12 cellular contexts compared by ENCODE assay signal in the genomic region with DNA sequence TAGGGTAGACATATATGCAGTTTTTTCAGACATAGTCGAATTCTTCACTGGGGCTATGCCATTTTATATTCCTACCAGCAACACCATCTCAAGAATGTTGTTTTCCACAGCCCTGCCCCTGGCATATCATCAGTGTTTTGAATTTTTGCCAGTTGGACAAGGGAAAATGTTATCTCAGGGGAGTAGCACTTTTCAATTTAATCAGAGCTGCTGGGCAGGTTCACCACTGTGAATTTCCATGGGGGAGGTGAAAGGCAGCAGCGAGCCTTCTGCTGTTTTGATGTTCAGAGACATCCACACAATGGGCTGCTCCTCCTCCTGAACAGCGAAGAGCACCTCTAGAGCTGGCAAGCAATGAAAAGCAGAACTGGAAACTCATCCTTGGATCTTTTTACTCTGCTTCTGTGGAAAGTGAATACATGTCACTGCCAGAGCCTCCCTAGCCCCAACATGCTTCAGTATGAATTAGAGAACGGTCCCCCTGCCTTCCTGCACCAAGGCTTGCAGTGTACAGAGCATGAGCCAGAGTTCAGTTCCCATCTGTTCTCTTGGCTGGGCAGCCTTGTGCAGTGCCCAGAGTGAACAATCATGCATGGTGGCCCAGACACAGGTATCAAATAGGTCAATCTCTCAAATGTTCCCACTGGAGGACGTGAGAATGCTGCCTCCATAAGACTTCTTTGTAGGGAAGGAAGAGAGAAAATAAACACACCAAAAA.
"Had no signal": no experiment of that assay in that cellular context is flagged by ENCODE, and none has a peak within 500 bp of the region (broad histone marks: within the 10 kb centered on the region; RNA-seq: fewer than 3 reads in every experiment).

No MANE protein-coding gene starts in this region.

- H3K27ac ChIP-seq: brain microvascular endothelial cell, esophagus muscularis mucosa had no signal

- H3K9me3 ChIP-seq: esophagus muscularis mucosa had no signal

- H3K27me3 Mint-ChIP-seq: activated CD4-positive, alpha-beta T cell treated with anti-CD3 and anti-CD28 coated beads, Interleukin-2, amount 10 ng/mL, durations not matched to agents 7 days and 5 days; type B pancreatic cell had no signal

- H3K27ac Mint-ChIP-seq: activated CD4-positive, alpha-beta T cell treated with anti-CD3 and anti-CD28 coated beads, Interleukin-2, amount 10 ng/mL, durations not matched to agents 7 days and 5 days; activated naive CD4-positive, alpha-beta T cell treated with anti-CD3 and anti-CD28 coated beads, Interleukin-2, amount 50 U/mL, for 72 hours; memory B cell; nephron progenitor cell; stimulated activated memory B cell treated with anti-CD40 and anti-IgM and Interleukin-4, amounts not matched to agents 10 μg/mL and 1 μg/mL and 100 μg/mL, for 72 hours; type B pancreatic cell had no signal

- H3K4me1 Mint-ChIP-seq: activated CD4-positive, alpha-beta T cell treated with anti-CD3 and anti-CD28 coated beads, Interleukin-2, amount 10 ng/mL, durations not matched to agents 7 days and 5 days; memory B cell; stimulated activated memory B cell treated with anti-CD40 and anti-IgM and Interleukin-4, amounts not matched to agents 10 μg/mL and 1 μg/mL and 100 μg/mL, for 72 hours had no signal

- H3K9me3 Mint-ChIP-seq: activated CD4-positive, alpha-beta T cell treated with anti-CD3 and anti-CD28 coated beads, Interleukin-2, amount 10 ng/mL, durations not matched to agents 7 days and 5 days; activated naive CD4-positive, alpha-beta T cell treated with anti-CD3 and anti-CD28 coated beads, Interleukin-2, amount 50 U/mL, for 72 hours; memory B cell; nephron progenitor cell; stimulated activated memory B cell treated with anti-CD40 and anti-IgM and Interleukin-4, amounts not matched to agents 10 μg/mL and 1 μg/mL and 100 μg/mL, for 72 hours; type B pancreatic cell had no signal

- H3K4me3 ChIP-seq: esophagus muscularis mucosa had no signal

- H3K36me3 Mint-ChIP-seq: activated naive CD4-positive, alpha-beta T cell treated with anti-CD3 and anti-CD28 coated beads, Interleukin-2, amount 50 U/mL, for 72 hours had no signal

- H3K4me3 Mint-ChIP-seq: activated CD4-positive, alpha-beta T cell treated with anti-CD3 and anti-CD28 coated beads, Interleukin-2, amount 10 ng/mL, durations not matched to agents 7 days and 5 days; memory B cell; nephron progenitor cell; stimulated activated memory B cell treated with anti-CD40 and anti-IgM and Interleukin-4, amounts not matched to agents 10 μg/mL and 1 μg/mL and 100 μg/mL, for 72 hours; type B pancreatic cell had no signal

- DNase-seq: activated CD4-positive, alpha-beta T cell treated with anti-CD3 and anti-CD28 coated beads, Interleukin-2, amount 10 ng/mL, durations not matched to agents 7 days and 5 days; activated CD4-positive, CD25-positive, alpha-beta regulatory T cell; amniotic stem cell; brain microvascular endothelial cell; nephron progenitor cell; retina had no signal

- H3K27me3 ChIP-seq: esophagus muscularis mucosa had no signal

- H3K36me3 ChIP-seq: brain microvascular endothelial cell, esophagus muscularis mucosa had no signal

- ATAC-seq: activated naive CD4-positive, alpha-beta T cell treated with anti-CD3 and anti-CD28 coated beads, Interleukin-2, amount 50 U/mL, for 72 hours; left lobe of liver; stimulated activated memory B cell treated with anti-CD40 and anti-IgM and Interleukin-4, amounts not matched to agents 10 μg/mL and 1 μg/mL and 100 μg/mL, for 72 hours had no signal
